14 cellular contexts compared by ENCODE assay signal in the genomic region with DNA sequence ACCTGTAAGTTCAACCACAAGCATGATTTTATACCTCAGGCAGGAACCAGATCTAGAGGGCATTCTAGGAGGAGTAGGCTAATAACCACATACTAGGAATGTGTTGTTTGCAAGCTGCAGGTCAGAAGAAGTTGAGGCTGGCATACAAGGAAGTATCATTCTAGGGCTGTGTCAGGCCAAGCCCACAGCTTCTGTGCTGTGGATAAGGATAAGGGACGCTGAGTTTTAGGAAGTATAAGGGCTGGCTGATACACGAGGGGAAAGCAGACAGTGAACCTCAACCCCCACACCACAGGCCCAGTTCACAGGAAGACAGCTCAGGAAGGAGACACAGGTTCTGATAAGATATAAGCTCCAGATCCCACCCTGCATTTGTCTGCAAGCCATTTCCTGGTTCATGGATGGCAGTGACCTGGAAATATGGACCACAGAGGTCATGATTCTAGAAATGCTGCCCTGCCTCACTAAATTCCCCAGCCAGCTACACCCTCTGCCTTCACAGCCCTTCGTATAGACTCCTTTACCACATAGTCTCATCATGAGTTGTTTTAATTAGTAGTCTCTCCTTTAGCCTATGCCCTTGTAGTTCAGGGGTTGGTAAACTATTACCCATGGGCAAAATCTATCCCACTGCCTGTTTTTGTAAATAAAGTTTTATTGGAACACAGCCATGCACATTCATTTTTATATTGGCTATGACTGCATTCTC.
A peak's percentile ranks its signal among the peaks of the same experiment; 100 is the strongest.
DNase-seq lines count a peak whose midpoint lies in the region; TF ChIP-seq lines count a peak whose summit lies in the region.
"Had no signal": no experiment of that assay in that cellular context is flagged by ENCODE, and none has a peak within 500 bp of the region (broad histone marks: within the 10 kb centered on the region; RNA-seq: fewer than 3 reads in every experiment).

No MANE protein-coding gene starts in this region.

- H3K36me3 Mint-ChIP-seq in endothelial cell (ENCODE audit: low read depth, unreplicated experiment) (no peaks in the 10 kb centered on the region), progenitor cell of endocrine pancreas (ENCODE audit: insufficient read depth) (peaks cover 3% of the 10 kb centered on the region)
- H3K36me3 Mint-ChIP-seq: activated naive CD4-positive, alpha-beta T cell treated with anti-CD3 and anti-CD28 coated beads, Interleukin-2, amount 50 U/mL, for 72 hours had no signal

- H3K27me3 Mint-ChIP-seq in endothelial cell (ENCODE audit: unreplicated experiment) (peaks cover 4% of the 10 kb centered on the region), progenitor cell of endocrine pancreas (no peaks in the 10 kb centered on the region)

- no peak for TF ChIP-seq CTCF in endothelial cell (IDR thresholded peaks at IDR 0.05; ENCODE audit: unreplicated experiment)
- TF ChIP-seq CTCF in progenitor cell of endocrine pancreas (IDR thresholded peaks at IDR 0.05; ENCODE audit: unreplicated experiment), result no peak

- H3K4me1 Mint-ChIP-seq in endothelial cell (ENCODE audit: unreplicated experiment) (peaks cover 36% of the 10 kb centered on the region), progenitor cell of endocrine pancreas (ENCODE audit: low read depth) (peaks cover 31% of the 10 kb centered on the region)
- H3K4me1 Mint-ChIP-seq: T-helper 17 cell had no signal

- H3K9me3 Mint-ChIP-seq in endothelial cell (ENCODE audit: unreplicated experiment), result no peaks in the 10 kb centered on the region
- peaks cover 4% of the 10 kb centered on the region for H3K9me3 Mint-ChIP-seq in progenitor cell of endocrine pancreas (ENCODE audit: low read depth)
- H3K9me3 Mint-ChIP-seq: activated naive CD4-positive, alpha-beta T cell treated with anti-CD3 and anti-CD28 coated beads, Interleukin-2, amount 50 U/mL, for 72 hours had no signal

- DNase-seq in GF-D8 (lab: John Stamatoyannopoulos, UW) (peak; percentile 54), OCI-M2 (lab: John Stamatoyannopoulos, UW; ENCODE audit: unreplicated experiment) (peak; percentile 94), endothelial cell (ENCODE audit: low spot score) (no peak), progenitor cell of endocrine pancreas (ENCODE audit: low spot score, unreplicated experiment) (no peak), AG08395 (ENCODE audit: low spot score) (no peak), NCI-H510A (lab: John Stamatoyannopoulos, UW) (no peak)
- no peak for DNase-seq in activated effector memory CD4-positive, alpha-beta T cell treated with Interleukin-2 at 50 U/mL for 16 hours
- DNase-seq: cortex of kidney; NK-92 treated with Interleukin-12 subunit alpha and Interleukin-12 subunit beta, amount 100 ng/mL, for 24 hours; stimulated activated CD4-positive, alpha-beta T cell treated with anti-CD3 and anti-CD28 coated beads, Interleukin-2, amount 100 ng/mL, for 48 hours; stimulated activated naive CD8-positive, alpha-beta T cell treated with anti-CD3 and anti-CD28 coated beads, Interleukin-15, Interleukin-2, amounts not matched to agents 100 U/mL and 50 U/mL, for 24 hours; T-helper 17 cell had no signal

- H3K27ac Mint-ChIP-seq in endothelial cell (ENCODE audit: unreplicated experiment), result peak overlapping the region; percentile 73
- peak overlapping the region; percentile 84 for H3K27ac Mint-ChIP-seq in progenitor cell of endocrine pancreas
- H3K27ac Mint-ChIP-seq: activated naive CD4-positive, alpha-beta T cell treated with anti-CD3 and anti-CD28 coated beads, Interleukin-2, amount 50 U/mL, for 72 hours; GM23338; T-helper 17 cell had no signal

- H3K4me3 Mint-ChIP-seq in endothelial cell (ENCODE audit: unreplicated experiment) (no peak overlapping the region), progenitor cell of endocrine pancreas (ENCODE audit: low read depth) (no peak overlapping the region)
- H3K4me3 Mint-ChIP-seq: GM23338, T-helper 17 cell had no signal

Comparison
In these comparisons a context has a peak if more than half of its experiments do, and no peak if none do; other contexts are left out.
1. DNase-seq: peak in GF-D8 (single experiment) and OCI-M2 (single experiment); none in endothelial cell (single experiment), progenitor cell of endocrine pancreas (single experiment), activated effector memory CD4-positive, alpha-beta T cell treated with Interleukin-2 at 50 U/mL for 16 hours (single experiment), AG08395 (single experiment) and NCI-H510A (single experiment).